Comparison of ENCODE assay signal across 8 cellular contexts in genomic region chr17:19032377-19032988, GRCh38. TPM values are rescaled to one million over a fixed set of nuclear protein-coding genes. Genes with fewer than 3 reads are reported as not detected.
DNase-seq lines count a peak whose midpoint lies in the region; ATAC-seq, FAIRE-seq and TF ChIP-seq lines count a peak whose summit lies in the region.
"Not testable (repeated sequence)": the region's sequence is repeated elsewhere in the genome, so short reads cannot be mapped to it uniquely, and the experiment has no call there.

No MANE protein-coding gene starts in this region.

- FAIRE-seq in GM12892 (lab: Jason Lieb, UNC) (peak; percentile 89), GM12878 (lab: Jason Lieb, UNC) (peak; percentile 87)

- not testable (repeated sequence) for H3K9me3 ChIP-seq in Panc1 (ENCODE audit: control insufficient read depth, insufficient read depth, low read depth, low read length); GM12878 (replicated peaks; ENCODE audit: control insufficient read depth, insufficient read depth, low read length)

- TF ChIP-seq POLR2A in GM12892 (IDR thresholded peaks at IDR 0.05; ENCODE audit: low read depth, low read length); GM12878 (IDR thresholded peaks at IDR 0.05; ENCODE audit: low read depth, low read length): not testable (repeated sequence)

- SMC1A ChIA-PET in GM12878 (lab: Charles Lee; ENCODE audit: uncharacterized antibody, unreplicated experiment), result not testable (repeated sequence)

- intact Hi-C loops in Panc1 (cut with micrococcal nuclease; ENCODE audit: unreplicated experiment); GM12878 (cut with micrococcal nuclease; ENCODE audit: unreplicated experiment): not testable (repeated sequence)

- TF ChIP-seq EP300 in GM12878 (IDR thresholded peaks at IDR 0.05; ENCODE audit: borderline replicate concordance in 1 of 2, control insufficient read depth in 1 of 2, low read depth in 2 of 2, low read length in 2 of 2), result not testable (repeated sequence)

- not testable (repeated sequence) for TF ChIP-seq CTCF in GM23338 (conservative IDR thresholded peaks at IDR 0.05; ENCODE audit: low read depth in 2 of 2); Panc1 (IDR thresholded peaks at IDR 0.05); GM12878 (IDR thresholded peaks at IDR 0.05 in 2 of 3, conservative IDR thresholded peaks at IDR 0.05 in 1 of 3; ENCODE audit: control insufficient read depth in 2 of 3, extremely low read depth in 1 of 3, insufficient read depth in 1 of 3, low read depth in 3 of 3, low read length in 3 of 3)

- RAD21 ChIA-PET in GM12878 (lab: Charles Lee; ENCODE audit: unreplicated experiment), result not testable (repeated sequence)

- in situ Hi-C loops in Panc1 (cut with HindIII; ENCODE audit: low pct_unique_long_range_greater_than_20kb, low sequenced_read_pairs); GM12878 (cut with MboI): not testable (repeated sequence)

- BruUV-seq in Panc1 (replicated peaks; lab: Mats Ljungman, UMichigan); GM12878 (replicated peaks; lab: Mats Ljungman, UMichigan): not testable (repeated sequence)

- not testable (repeated sequence) for H3K9ac ChIP-seq in GM12878 (ENCODE audit: control insufficient read depth, insufficient read depth, low read length)

- H3K27me3 Mint-ChIP-seq in GM23338 (ENCODE audit: insufficient read depth, low read depth, poor library complexity); stimulated activated memory B cell treated with anti-CD40 and anti-IgM and Interleukin-4, amounts not matched to agents 10 μg/mL and 1 μg/mL and 100 μg/mL, for 72 hours: not testable (repeated sequence)

- not testable (repeated sequence) for H3F3A ChIP-seq in GM23338 (replicated peaks; ENCODE audit: low read depth)

- H3K36me3 Mint-ChIP-seq in GM23338 (ENCODE audit: low read depth); stimulated activated memory B cell treated with anti-CD40 and anti-IgM and Interleukin-4, amounts not matched to agents 10 μg/mL and 1 μg/mL and 100 μg/mL, for 72 hours: not testable (repeated sequence)

- H3K9me2 ChIP-seq in GM23338 (ENCODE audit: insufficient read depth), result not testable (repeated sequence)

- not testable (repeated sequence) for TF ChIP-seq RAD21 in GM12878 (IDR thresholded peaks at IDR 0.05; ENCODE audit: insufficient read depth, low read depth, low read length)

- H3K36me3 ChIP-seq in GM23338 (ENCODE audit: insufficient read depth); Panc1 (ENCODE audit: control insufficient read depth, insufficient read depth, low read length); GM12878 (ENCODE audit: control insufficient read depth in 2 of 2, insufficient read depth in 2 of 2, low read length in 1 of 2): not testable (repeated sequence)

- H3K79me2 ChIP-seq in GM23338 (replicated peaks; ENCODE audit: insufficient read depth); GM12878 (ENCODE audit: control insufficient read depth, insufficient read depth, low read length): not testable (repeated sequence)

- not testable (repeated sequence) for H3K4me3 ChIP-seq in GM23338; Panc1 (ENCODE audit: low read depth in 2 of 2, low read length in 2 of 2); GM12878

- not testable (repeated sequence) for H3K4me3 Mint-ChIP-seq in GM23338; stimulated activated memory B cell treated with anti-CD40 and anti-IgM and Interleukin-4, amounts not matched to agents 10 μg/mL and 1 μg/mL and 100 μg/mL, for 72 hours

- H3K27me3 ChIP-seq in GM23338 (ENCODE audit: insufficient read depth); Panc1 (ENCODE audit: control insufficient read depth, insufficient read depth, low read length); GM12878 (replicated peaks in 1 of 2; ENCODE audit: control insufficient read depth in 2 of 2, insufficient read depth in 2 of 2, low read length in 1 of 2): not testable (repeated sequence)

- DNase-seq in GM12892 (ENCODE audit: insufficient read length); GM23338 (ENCODE audit: low spot score); Panc1 (ENCODE audit: low read depth, low spot score); GM12878 (ENCODE audit: low read depth, low spot score); left lobe of liver (ENCODE audit: low spot score): not testable (repeated sequence)

- not testable (repeated sequence) for H3K9me3 Mint-ChIP-seq in GM23338; stimulated activated memory B cell treated with anti-CD40 and anti-IgM and Interleukin-4, amounts not matched to agents 10 μg/mL and 1 μg/mL and 100 μg/mL, for 72 hours

- CTCF ChIA-PET in Panc1 (lab: Charles Lee); GM12878 (lab: Yijun Ruan, JAX): not testable (repeated sequence)

- H3K27ac ChIP-seq in GM23338 (ENCODE audit: low read depth); Panc1 (ENCODE audit: low read length); GM12878 (ENCODE audit: control insufficient read depth, insufficient read depth): not testable (repeated sequence)

- not testable (repeated sequence) for H2AFZ ChIP-seq in GM23338; GM12878 (ENCODE audit: control insufficient read depth, low read depth, low read length)

- not testable (repeated sequence) for H3K4me1 ChIP-seq in GM23338 (ENCODE audit: insufficient read depth); Panc1 (ENCODE audit: control insufficient read depth, insufficient read depth, low read length); GM12878 (ENCODE audit: control insufficient read depth, insufficient read depth, low read length)

- POLR2A ChIA-PET in Panc1 (lab: Charles Lee); GM12878 (lab: Charles Lee): not testable (repeated sequence)

- H3K27ac Mint-ChIP-seq in GM23338; stimulated activated memory B cell treated with anti-CD40 and anti-IgM and Interleukin-4, amounts not matched to agents 10 μg/mL and 1 μg/mL and 100 μg/mL, for 72 hours: not testable (repeated sequence)

- H3K4me1 Mint-ChIP-seq in GM23338; stimulated activated memory B cell treated with anti-CD40 and anti-IgM and Interleukin-4, amounts not matched to agents 10 μg/mL and 1 μg/mL and 100 μg/mL, for 72 hours: not testable (repeated sequence)

- not testable (repeated sequence) for H4K20me1 ChIP-seq in GM23338 (replicated peaks; ENCODE audit: insufficient read depth); GM12878 (ENCODE audit: control insufficient read depth, insufficient read depth)

- WGBS in GM12878 (ENCODE audit: insufficient coverage, insufficient replicate concordance, low lambda C conversion rate, missing lambda C conversion rate), result no CpG with 5 or more reads among the region's 24 CpGs

- not testable (repeated sequence) for H3K4me2 ChIP-seq in GM23338; GM12878 (ENCODE audit: control insufficient read depth, insufficient read depth)

- ATAC-seq in GM19438 (IDR thresholded peaks at IDR 0.05; ENCODE audit: low read depth, unreplicated experiment), result peak; percentile 63
- peak; percentile 73 for ATAC-seq in GM23338
- peak; percentile 32 for ATAC-seq in HG03108 (IDR thresholded peaks at IDR 0.05; ENCODE audit: unreplicated experiment)
- ATAC-seq in Panc1, result peak; percentile 82
- peak; percentile 78 for ATAC-seq in GM12878
- peak; percentile 81 for ATAC-seq in left lobe of liver
- ATAC-seq in stimulated activated memory B cell treated with anti-CD40 and anti-IgM and Interleukin-4, amounts not matched to agents 10 μg/mL and 1 μg/mL and 100 μg/mL, for 72 hours, result peak; percentile 80

RNA-seq across cellular contexts. Expression of gene GRAP, which starts 14.3 kb away (rescaled TPM):
- 18.1 TPM for polyA plus RNA-seq in GM12892 (2012; ENCODE audit: missing spikeins)
- 0.24 and 0.27 TPM in 2 replicates for total RNA-seq in GM23338 (2014; rRNA removed; shearing (Covaris generic))
- polyA plus RNA-seq in GM23338 (2016; fragmentation: Nextera tagmentation; extraction: Ambion mirVana) (0.47 TPM in 1 of 2 replicates, not detected in the other), GM12878 (2011; rRNA removed) (11.0 and 18.5 TPM in 2 replicates), GM12878 (2014; fragmentation: Illumina TruSeq; extraction: Trizol) (31.2 and 40.1 TPM in 2 replicates), GM12878 (2014; fragmentation: Nextera tagmentation; extraction: Ambion mirVana) (1 to 10 TPM in 1 of 2 experiments, under 1 TPM in 1; 0.58 to 1.7 TPM), GM12878 (2014; rRNA removed) (65.2 and 72.3 TPM in 2 replicates), GM12878 (2016; fragmentation: Nextera tagmentation; extraction: Ambion mirVana) (10 to 100 TPM; 30.6 to 35.6 TPM)
- total RNA-seq in Panc1 (2021; ENCODE audit: unreplicated experiment) (0.21 TPM), GM12878 (2014; rRNA removed) (72.6 and 78.3 TPM in 2 replicates), GM12878 (2014; rRNA removed; fragmentation: Illumina TruSeq; extraction: Trizol) (36.3 and 37.5 TPM in 2 replicates), GM12878 (2021) (50.4 and 51.2 TPM in 2 replicates), left lobe of liver (4.0 TPM)
- not detected for polyA plus RNA-seq in Panc1 (2012; ENCODE audit: insufficient read length)
- 20.9 and 22.9 TPM in 2 replicates for total RNA-seq in GM12878 (2013; cell fraction: nucleolus; rRNA removed)
- polyA plus RNA-seq in GM12878 (2011; ENCODE audit: low read depth), result 9.0 TPM
- 27.0 and 33.8 TPM in 2 replicates for polyA plus RNA-seq in GM12878 (2011; cell fraction: cytosol; rRNA removed)
- 34.3 and 41.5 TPM in 2 replicates for polyA plus RNA-seq in GM12878 (2011; cell fraction: nucleus; rRNA removed)
- polyA plus RNA-seq in GM12878 (2012), result 29.0 and 29.6 TPM in 2 replicates
- 9.7 and 24.5 TPM in 2 replicates for polyA minus RNA-seq in GM12878 (2011; rRNA and poly(A)+ RNA removed)
- polyA minus RNA-seq in GM12878 (2011; cell fraction: cytosol; rRNA and poly(A)+ RNA removed), result 9.0 and 9.9 TPM in 2 replicates
- polyA minus RNA-seq in GM12878 (2011; cell fraction: nucleus; rRNA and poly(A)+ RNA removed), result 12.0 and 14.2 TPM in 2 replicates

RNA-seq across cellular contexts. Expression of gene FAM83G, which starts 27.9 kb away (rescaled TPM):
- polyA plus RNA-seq in GM12892 (2012; ENCODE audit: missing spikeins), result 3.2 TPM
- total RNA-seq in GM23338 (2014; rRNA removed; shearing (Covaris generic)), result 44.5 and 46.6 TPM in 2 replicates
- polyA plus RNA-seq in GM23338 (2016; fragmentation: Nextera tagmentation; extraction: Ambion mirVana) (7.6 and 8.5 TPM in 2 replicates), GM12878 (2011; rRNA removed) (3.8 and 7.5 TPM in 2 replicates), GM12878 (2014; fragmentation: Illumina TruSeq; extraction: Trizol) (3.3 and 5.9 TPM in 2 replicates), GM12878 (2014; fragmentation: Nextera tagmentation; extraction: Ambion mirVana) (under 1 TPM; 0.03 to 0.07 TPM), GM12878 (2014; rRNA removed) (11.7 and 13.1 TPM in 2 replicates), GM12878 (2016; fragmentation: Nextera tagmentation; extraction: Ambion mirVana) (1 to 10 TPM; 5.0 to 6.0 TPM)
- total RNA-seq in Panc1 (2021; ENCODE audit: unreplicated experiment) (17.3 TPM), GM12878 (2014; rRNA removed) (14.1 and 14.8 TPM in 2 replicates), GM12878 (2014; rRNA removed; fragmentation: Illumina TruSeq; extraction: Trizol) (5.8 and 6.9 TPM in 2 replicates), GM12878 (2021) (15.1 and 16.7 TPM in 2 replicates), left lobe of liver (11.7 TPM)
- 15.6 TPM for polyA plus RNA-seq in Panc1 (2012; ENCODE audit: insufficient read length)
- 23.3 and 27.2 TPM in 2 replicates for total RNA-seq in GM12878 (2013; cell fraction: nucleolus; rRNA removed)
- 1.5 TPM for polyA plus RNA-seq in GM12878 (2011; ENCODE audit: low read depth)
- 8.7 and 11.9 TPM in 2 replicates for polyA plus RNA-seq in GM12878 (2011; cell fraction: cytosol; rRNA removed)
- polyA plus RNA-seq in GM12878 (2011; cell fraction: nucleus; rRNA removed), result 32.3 and 34.6 TPM in 2 replicates
- 5.1 and 5.5 TPM in 2 replicates for polyA plus RNA-seq in GM12878 (2012)
- 7.5 and 14.2 TPM in 2 replicates for polyA minus RNA-seq in GM12878 (2011; rRNA and poly(A)+ RNA removed)
- polyA minus RNA-seq in GM12878 (2011; cell fraction: cytosol; rRNA and poly(A)+ RNA removed), result 5.8 and 6.5 TPM in 2 replicates
- 8.9 and 13.5 TPM in 2 replicates for polyA minus RNA-seq in GM12878 (2011; cell fraction: nucleus; rRNA and poly(A)+ RNA removed)

Comparison
In these comparisons a context has a peak if more than half of its experiments do, and no peak if none do; other contexts are left out.
1. ATAC-seq: peak in every context shown above with its lines; median percentile 82 in Panc1; 81 in left lobe of liver; 80 in stimulated activated memory B cell treated with anti-CD40 and anti-IgM and Interleukin-4, amounts not matched to agents 10 μg/mL and 1 μg/mL and 100 μg/mL, for 72 hours; 78 in GM12878; 73 in GM23338; 63 in GM19438; 32 in HG03108.